In genomic region chr2:236569593-236569973, GRCh38 we compare ENCODE assay signal across 9 cellular contexts.
DNase-seq lines count a peak whose midpoint lies in the region; ATAC-seq lines count a peak whose summit lies in the region.
"Had no signal": no experiment of that assay in that cellular context is flagged by ENCODE, and none has a peak within 500 bp of the region (broad histone marks: within the 10 kb centered on the region; RNA-seq: fewer than 3 reads in every experiment).

Gene ACKR3 (plus strand): TSS chr2:236569825. CDS start chr2:236580466, 10,641 bp downstream.

- ATAC-seq in HG02970 (IDR thresholded peaks at IDR 0.05; ENCODE audit: low FRiP score, unreplicated experiment) = peak; percentile 67

- H3K4me1 ChIP-seq in duodenal mucosa (ENCODE audit: control insufficient read depth in 1 of 2, insufficient read depth in 2 of 2, low read length in 2 of 2) = peaks cover 30 to 50% of the 10 kb centered on the region in 2 donors

- no peaks in the 10 kb centered on the region for H3K36me3 ChIP-seq in duodenal mucosa (ENCODE audit: control insufficient read depth in 1 of 2, insufficient read depth in 2 of 2, low read length in 2 of 2)

- no peaks in the 10 kb centered on the region for H3K27me3 ChIP-seq in duodenal mucosa (ENCODE audit: control insufficient read depth in 1 of 2, insufficient read depth in 2 of 2, low read length in 2 of 2)

- H3K27ac ChIP-seq in duodenal mucosa (ENCODE audit: low read depth, low read length) = peak within 1 kb of the TSS; percentile 48
- H3K27ac ChIP-seq: 22Rv1 had no signal

- peak within 1 kb of the TSS; percentile 60 to 65 for H3K4me3 ChIP-seq in duodenal mucosa (ENCODE audit: low read depth in 1 of 2, low read length in 2 of 2)

- H3K9ac ChIP-seq in duodenal mucosa (ENCODE audit: low read depth in 1 of 2, low read length in 2 of 2) = peak within 1 kb of the TSS; percentile 36

- H3K9me3 ChIP-seq in duodenal mucosa (ENCODE audit: control insufficient read depth in 1 of 2, low read length in 2 of 2) = no peaks in the 10 kb centered on the region

- peak; percentile 60 for DNase-seq in NCI-H1092 treated with DMSO at 0.1 percent for 48 hours (lab: John Stamatoyannopoulos, UW)
- no peak for DNase-seq in NCI-H1092 (lab: John Stamatoyannopoulos, UW)
- peak; percentile 67 for DNase-seq in NCI-H2227 (lab: John Stamatoyannopoulos, UW; ENCODE audit: unreplicated experiment)
- peak; percentile 60 for DNase-seq in activated CD4-positive, alpha-beta T cell treated with anti-CD3 and anti-CD28 coated beads, Interleukin-2, amount 50 U/mL, for 1 hour
- peak; percentile 90 for DNase-seq in medulla oblongata (ENCODE audit: extremely low spot score)
- peak; percentile 56 for DNase-seq in stimulated activated CD8-positive, alpha-beta memory T cell treated with anti-CD3 and anti-CD28 coated beads, Interleukin-12 subunit alpha, Interleukin-12 subunit beta, amount 100 ng/mL, for 1 hour (ENCODE audit: low read depth)
